ENCODE assay signal across 1 cellular context in the genomic region with DNA sequence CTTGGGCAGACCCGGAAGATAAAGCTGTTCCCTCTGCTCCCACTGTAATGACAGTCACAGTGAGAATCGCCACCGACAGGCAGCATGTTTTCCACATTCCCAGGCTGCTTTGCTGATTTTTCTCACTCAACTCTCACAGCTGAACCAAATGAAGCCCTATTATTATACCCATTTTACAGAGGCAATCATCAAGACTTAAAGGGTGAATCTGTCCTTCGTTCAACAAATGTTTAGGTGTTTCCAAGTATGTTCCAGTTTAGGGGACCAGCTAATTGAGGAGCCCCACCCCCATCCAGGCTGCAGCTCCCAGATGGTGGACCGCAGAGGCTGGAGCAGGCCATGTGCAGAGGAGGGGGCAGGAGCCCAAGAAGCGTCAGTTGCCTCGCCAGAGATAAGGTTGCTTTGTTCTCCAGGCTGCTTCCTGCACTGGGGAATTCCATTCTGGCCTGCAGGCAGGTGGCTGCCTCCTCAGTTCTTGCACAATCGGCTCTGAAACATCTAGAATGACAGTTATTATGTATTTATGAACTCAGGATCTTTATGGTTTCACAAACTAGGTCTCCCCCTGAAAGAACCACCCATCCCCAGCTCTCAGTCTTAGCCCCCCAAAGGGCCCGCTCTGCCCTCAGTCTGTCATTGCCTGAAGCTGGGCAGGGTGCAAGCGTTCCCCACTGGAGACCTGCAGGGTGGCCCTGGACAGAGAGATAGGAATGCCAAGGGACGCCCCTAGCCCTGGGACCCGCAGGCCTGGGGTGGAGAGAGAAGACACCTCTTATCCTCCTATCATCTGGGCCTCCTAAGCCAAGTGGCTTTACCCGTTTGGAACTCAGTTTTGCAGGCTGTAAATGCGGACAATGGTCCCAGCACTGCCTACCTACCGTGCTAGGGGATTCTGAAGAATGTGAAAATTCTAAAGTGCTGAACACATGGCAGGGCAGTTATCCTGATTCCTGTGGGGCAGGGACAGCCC.
A peak's percentile ranks its signal among the peaks of the same experiment; 100 is the strongest.
TF ChIP-seq lines count a peak whose summit lies in the region.

No MANE protein-coding gene starts in this region.

TF ChIP-seq in K562, 482 proteins besides CTCF, POLR2A, EP300 and RAD21:
- TF ChIP-seq, protein P1, sequence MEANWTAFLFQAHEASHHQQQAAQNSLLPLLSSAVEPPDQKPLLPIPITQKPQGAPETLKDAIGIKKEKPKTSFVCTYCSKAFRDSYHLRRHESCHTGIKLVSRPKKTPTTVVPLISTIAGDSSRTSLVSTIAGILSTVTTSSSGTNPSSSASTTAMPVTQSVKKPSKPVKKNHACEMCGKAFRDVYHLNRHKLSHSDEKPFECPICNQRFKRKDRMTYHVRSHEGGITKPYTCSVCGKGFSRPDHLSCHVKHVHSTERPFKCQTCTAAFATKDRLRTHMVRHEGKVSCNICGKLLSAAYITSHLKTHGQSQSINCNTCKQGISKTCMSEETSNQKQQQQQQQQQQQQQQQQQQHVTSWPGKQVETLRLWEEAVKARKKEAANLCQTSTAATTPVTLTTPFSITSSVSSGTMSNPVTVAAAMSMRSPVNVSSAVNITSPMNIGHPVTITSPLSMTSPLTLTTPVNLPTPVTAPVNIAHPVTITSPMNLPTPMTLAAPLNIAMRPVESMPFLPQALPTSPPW (CRISPR knock-in tag; IDR thresholded peaks at IDR 0.05), result no peak
- TF ChIP-seq, protein P2, sequence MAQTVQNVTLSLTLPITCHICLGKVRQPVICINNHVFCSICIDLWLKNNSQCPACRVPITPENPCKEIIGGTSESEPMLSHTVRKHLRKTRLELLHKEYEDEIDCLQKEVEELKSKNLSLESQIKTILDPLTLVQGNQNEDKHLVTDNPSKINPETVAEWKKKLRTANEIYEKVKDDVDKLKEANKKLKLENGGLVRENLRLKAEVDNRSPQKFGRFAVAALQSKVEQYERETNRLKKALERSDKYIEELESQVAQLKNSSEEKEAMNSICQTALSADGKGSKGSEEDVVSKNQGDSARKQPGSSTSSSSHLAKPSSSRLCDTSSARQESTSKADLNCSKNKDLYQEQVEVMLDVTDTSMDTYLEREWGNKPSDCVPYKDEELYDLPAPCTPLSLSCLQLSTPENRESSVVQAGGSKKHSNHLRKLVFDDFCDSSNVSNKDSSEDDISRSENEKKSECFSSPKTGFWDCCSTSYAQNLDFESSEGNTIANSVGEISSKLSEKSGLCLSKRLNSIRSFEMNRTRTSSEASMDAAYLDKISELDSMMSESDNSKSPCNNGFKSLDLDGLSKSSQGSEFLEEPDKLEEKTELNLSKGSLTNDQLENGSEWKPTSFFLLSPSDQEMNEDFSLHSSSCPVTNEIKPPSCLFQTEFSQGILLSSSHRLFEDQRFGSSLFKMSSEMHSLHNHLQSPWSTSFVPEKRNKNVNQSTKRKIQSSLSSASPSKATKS (CRISPR knock-in tag; IDR thresholded peaks at IDR 0.05), result no peak
- TF ChIP-seq BRD9 (IDR thresholded peaks at IDR 0.05; ENCODE audit: low read depth, partially characterized antibody), result no peak
- 0 out of 2 replicates have a peak, but pooled peaks have one; percentile 9 for TF ChIP-seq CEBPB (tag; IDR thresholded peaks at IDR 0.05)
- TF ChIP-seq ARNT (IDR thresholded peaks at IDR 0.05), result no peak
- TF ChIP-seq SAP30 (IDR thresholded peaks at IDR 0.05; ENCODE audit: borderline replicate concordance, insufficient read depth, low read depth, low read length, poor library complexity, severe bottlenecking), result no peak
- no peak for TF ChIP-seq CSDE1 (IDR thresholded peaks at IDR 0.05)
- no peak for TF ChIP-seq NCOA2 (IDR thresholded peaks at IDR 0.05; ENCODE audit: partially characterized antibody in 2 of 2)
- TF ChIP-seq CEBPG (CRISPR knock-in tag; IDR thresholded peaks at IDR 0.05), result no peak
- 0 out of 4 replicates have a peak, but pooled peaks of 1 of the 2 experiments have one; percentile 33 for TF ChIP-seq CEBPG (tag; conservative IDR thresholded peaks at IDR 0.05 in 1 of 2, IDR thresholded peaks at IDR 0.05 in 1 of 2)
- TF ChIP-seq, protein P3, sequence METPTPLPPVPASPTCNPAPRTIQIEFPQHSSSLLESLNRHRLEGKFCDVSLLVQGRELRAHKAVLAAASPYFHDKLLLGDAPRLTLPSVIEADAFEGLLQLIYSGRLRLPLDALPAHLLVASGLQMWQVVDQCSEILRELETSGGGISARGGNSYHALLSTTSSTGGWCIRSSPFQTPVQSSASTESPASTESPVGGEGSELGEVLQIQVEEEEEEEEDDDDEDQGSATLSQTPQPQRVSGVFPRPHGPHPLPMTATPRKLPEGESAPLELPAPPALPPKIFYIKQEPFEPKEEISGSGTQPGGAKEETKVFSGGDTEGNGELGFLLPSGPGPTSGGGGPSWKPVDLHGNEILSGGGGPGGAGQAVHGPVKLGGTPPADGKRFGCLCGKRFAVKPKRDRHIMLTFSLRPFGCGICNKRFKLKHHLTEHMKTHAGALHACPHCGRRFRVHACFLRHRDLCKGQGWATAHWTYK (CRISPR knock-in tag; IDR thresholded peaks at IDR 0.05), result no peak
